In genomic region chr10:119457966-119458766, GRCh38 we compare ENCODE assay signal across 16 cellular contexts.
A peak's percentile ranks its signal among the peaks of the same experiment; 100 is the strongest.
DNase-seq lines count a peak whose midpoint lies in the region; ATAC-seq and TF ChIP-seq lines count a peak whose summit lies in the region.
"Had no signal": no experiment of that assay in that cellular context is flagged by ENCODE, and none has a peak within 500 bp of the region (broad histone marks: within the 10 kb centered on the region; RNA-seq: fewer than 3 reads in every experiment).

No MANE protein-coding gene starts in this region.

- no peaks in the 10 kb centered on the region for H3K79me1 ChIP-seq in neuronal stem cell (ENCODE audit: low read depth, low read length)

- CTCF ChIA-PET in OCI-LY7 (lab: Charles Lee; ENCODE audit: unreplicated experiment) = no interaction called here

- H3K79me2 ChIP-seq in OCI-LY7 (ENCODE audit: insufficient read depth, low read depth, low read length) = no peaks in the 10 kb centered on the region

- H2BK5ac ChIP-seq in neuronal stem cell (ENCODE audit: low read length) = no peak overlapping the region

- no peak overlapping the region for H4K8ac ChIP-seq in neuronal stem cell (ENCODE audit: low read depth, low read length)

- no peak overlapping the region for H3K4me2 ChIP-seq in neuronal stem cell (ENCODE audit: insufficient read depth, low read length, poor library complexity, severe bottlenecking)
- no peak overlapping the region for H3K4me2 ChIP-seq in OCI-LY7 (ENCODE audit: low read length)

- BruUV-seq in OCI-LY7 (replicated peaks; lab: Mats Ljungman, UMichigan) = no TSS peak

- POLR2A ChIA-PET in OCI-LY7 (lab: Charles Lee) = interaction anchor here (0.7 to 1.5 kb wide), 4 partner anchors 20 to 89 kb away, joined by 3 to 7 read pairs (median 5); no protein-coding TSS in a partner anchor

- H3K9me2 ChIP-seq in OCI-LY7 (ENCODE audit: insufficient read depth, low read length) = no peaks in the 10 kb centered on the region

- H3K9ac ChIP-seq in neuronal stem cell (ENCODE audit: low read depth, low read length, poor library complexity) = peak overlapping the region; percentile 50
- H3K9ac ChIP-seq: BLaER1 treated with 17β-estradiol and CSF1 and Interleukin-3, amounts not matched to agents 10 nM and 100 nM had no signal

- no peak overlapping the region for H3K4ac ChIP-seq in neuronal stem cell (ENCODE audit: low read length)

- no peak overlapping the region for H2AFZ ChIP-seq in neuronal stem cell (ENCODE audit: low read length)
- no peak overlapping the region for H2AFZ ChIP-seq in OCI-LY7 (ENCODE audit: low read length)

- intact Hi-C loops in OCI-LY7 (cut with micrococcal nuclease; ENCODE audit: unreplicated experiment) = no loop called here

- no peak overlapping the region for H3K14ac ChIP-seq in neuronal stem cell (ENCODE audit: low read length)

- no peak overlapping the region for H3K23ac ChIP-seq in neuronal stem cell (ENCODE audit: low read depth, low read length, poor library complexity)

- no peak overlapping the region for H2BK15ac ChIP-seq in neuronal stem cell (ENCODE audit: low read length)

- H4K20me1 ChIP-seq in OCI-LY7 (ENCODE audit: insufficient read depth, low read length) = no peaks in the 10 kb centered on the region
- H4K20me1 ChIP-seq: BLaER1 treated with 17β-estradiol and CSF1 and Interleukin-3, amounts not matched to agents 10 nM and 100 nM had no signal

- peak overlapping the region; percentile 6 for H2BK120ac ChIP-seq in neuronal stem cell (ENCODE audit: low read depth, low read length)

- H3K36me3 ChIP-seq in KOPT-K1 (ENCODE audit: insufficient read depth, low read length) = peaks cover 34% of the 10 kb centered on the region; the same call in 1 of the 2 replicates
- peaks cover 0 to 2% of the 10 kb centered on the region in 2 donors for H3K36me3 ChIP-seq in neuronal stem cell (replicated peaks in 1 of 2; ENCODE audit: control insufficient read depth in 2 of 2, insufficient read depth in 2 of 2, low read length in 2 of 2)
- H3K36me3 ChIP-seq in OCI-LY7 (ENCODE audit: insufficient read depth, low read length) = no peaks in the 10 kb centered on the region
- H3K36me3 ChIP-seq: BLaER1 treated with 17β-estradiol and CSF1 and Interleukin-3, amounts not matched to agents 10 nM and 100 nM had no signal

- WGBS in neuronal stem cell (ENCODE audit: extremely low coverage in 2 of 2, insufficient read length in 2 of 2, insufficient replicate concordance in 1 of 2), 2 donors = no CpG with 5 or more reads among the region's 28 CpGs

- peak; percentile 66 for DNase-seq in ELF-1 (ENCODE audit: low read depth, low spot score)
- peak; percentile 55 for DNase-seq in iPS-NIHi11 (ENCODE audit: low spot score)
- no peak for DNase-seq in neuronal stem cell (ENCODE audit: low spot score)
- DNase-seq in NCI-H524 (lab: John Stamatoyannopoulos, UW) = no peak
- DNase-seq in OCI-LY7 (ENCODE audit: low spot score) = no peak
- DNase-seq in germinal center (ENCODE audit: low spot score) = no peak
- DNase-seq: IMR-90, NCI-H1105, NCI-H1694 treated with DMSO at 0.1 percent for 48 hours, NCI-H2107, NCI-H226, NCI-H69, SIG-M5 had no signal

- H3K18ac ChIP-seq in neuronal stem cell (ENCODE audit: low read length) = peak overlapping the region; percentile 45

- no peak for TF ChIP-seq CTCF in OCI-LY7 (conservative IDR thresholded peaks at IDR 0.05; ENCODE audit: low read length)

- no peak for ATAC-seq in GM19023 (IDR thresholded peaks at IDR 0.05; ENCODE audit: unreplicated experiment)

- H3K27me3 ChIP-seq in neuronal stem cell (ENCODE audit: control insufficient read depth in 3 of 3, insufficient read depth in 3 of 3, low read depth in 1 of 3, low read length in 3 of 3) = no peaks in the 10 kb centered on the region

- H3K4me1 ChIP-seq in neuronal stem cell (ENCODE audit: control insufficient read depth in 2 of 2, insufficient read depth in 1 of 2, low read depth in 1 of 2, low read length in 2 of 2) (peaks cover 0 to 6% of the 10 kb centered on the region in 2 donors), OCI-LY7 (ENCODE audit: insufficient read depth, low read length, poor library complexity, severe bottlenecking) (peaks cover 7% of the 10 kb centered on the region)

- H3K4me3 ChIP-seq in neuronal stem cell (ENCODE audit: low read length in 2 of 2) = no peak overlapping the region
- no peak overlapping the region for H3K4me3 ChIP-seq in OCI-LY7 (ENCODE audit: low read depth, low read length, poor library complexity, severe bottlenecking)
- H3K4me3 ChIP-seq: BLaER1 treated with 17β-estradiol and CSF1 and Interleukin-3, amounts not matched to agents 10 nM and 100 nM had no signal

- H3K9me3 ChIP-seq in KOPT-K1 (ENCODE audit: insufficient read depth, low read length, poor library complexity, severe bottlenecking) (peaks cover 10% of the 10 kb centered on the region), neuronal stem cell (replicated peaks in 1 of 2; ENCODE audit: control insufficient read depth in 2 of 2, insufficient read depth in 1 of 2, low read depth in 1 of 2, low read length in 2 of 2) (peaks cover 3% of the 10 kb centered on the region in 2 donors), OCI-LY7 (ENCODE audit: low read length) (peaks cover 9% of the 10 kb centered on the region; the same call in 1 of the 2 replicates)

- H3K27ac ChIP-seq in KOPT-K1 (ENCODE audit: low read depth, low read length, poor library complexity, severe bottlenecking) (peak overlapping the region; percentile 22), neuronal stem cell (replicated peaks; ENCODE audit: low read length) (no peak overlapping the region), OCI-LY7 (ENCODE audit: low read depth, low read length, poor library complexity, severe bottlenecking) (no peak overlapping the region)
- H3K27ac ChIP-seq: BLaER1 treated with 17β-estradiol and CSF1 and Interleukin-3, amounts not matched to agents 10 nM and 100 nM had no signal

- H2BK12ac ChIP-seq in neuronal stem cell (ENCODE audit: low read length) = no peak overlapping the region

- no peak overlapping the region for H2AK5ac ChIP-seq in neuronal stem cell (ENCODE audit: low read depth, low read length)

- H4K91ac ChIP-seq in neuronal stem cell (ENCODE audit: low read depth, low read length, poor library complexity) = no peak overlapping the region

Comparison
In these comparisons a context has a peak if more than half of its experiments do, and no peak if none do; other contexts are left out.
1. DNase-seq: peak in ELF-1 (single experiment) and iPS-NIHi11 (single experiment); none in neuronal stem cell (single experiment), NCI-H524 (0 of 2), OCI-LY7 (single experiment) and germinal center (single experiment).